Comparison of ENCODE assay signal across 31 cellular contexts in the genomic region with DNA sequence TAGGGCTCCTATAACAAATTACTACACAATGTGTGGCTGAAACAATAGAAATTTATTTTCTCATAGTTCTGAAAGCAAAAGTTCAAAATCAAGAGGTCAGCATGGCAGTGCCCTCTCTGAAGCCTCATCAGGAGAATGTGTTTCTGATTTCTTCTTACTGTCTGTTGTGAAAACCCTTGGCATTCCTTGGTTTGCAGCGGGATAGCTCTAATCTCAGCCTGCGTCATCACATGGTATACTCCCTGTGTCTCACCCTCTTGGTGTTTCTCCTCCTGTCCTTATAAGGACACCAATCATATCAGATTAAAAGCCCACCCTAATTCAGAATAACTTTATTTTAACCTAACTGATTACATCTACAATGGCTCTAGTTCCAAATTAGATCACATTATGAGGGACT.
"Had no signal": no experiment of that assay in that cellular context is flagged by ENCODE, and none has a peak within 500 bp of the region (broad histone marks: within the 10 kb centered on the region; RNA-seq: fewer than 3 reads in every experiment).

No MANE protein-coding gene starts in this region.

- H3K4me3 Mint-ChIP-seq: activated B cell treated with CpG ODN at 0.5 μM for 24 hours; activated CD4-positive, alpha-beta T cell treated with anti-CD3 and anti-CD28 coated beads, Interleukin-2, amount 10 ng/mL, durations not matched to agents 24 days and 14 days; activated CD8-positive, alpha-beta memory T cell treated with anti-CD3 and anti-CD28 coated beads, Interleukin-2, amount 10 ng/mL, durations not matched to agents 7 days and 5 days; activated naive CD4-positive, alpha-beta T cell treated with anti-CD3 and anti-CD28 coated beads, Interleukin-2, amount 50 U/mL, for 24 hours; activated T-cell treated with anti-CD3 and anti-CD28 coated beads, Interleukin-2, amount 50 U/mL, for 24 hours; activated T-helper 1 cell treated with anti-CD3 and anti-CD28 coated beads, Interleukin-12 subunit alpha, Interleukin-12 subunit beta, Interleukin-2, Interleukin-4 antibody, amounts not matched to agents 30 ng/mL and 10 ng/mL and 1 ng/mL, durations not matched to agents 14 hours and 24 hours and 36 hours; brain; T-helper 1 cell treated with Interleukin-12 subunit alpha and Interleukin-12 subunit beta and Interleukin-4 antibody, amounts not matched to agents 30 μg/mL and 1 μg/mL, for 36 hours had no signal

- H3K36me3 ChIP-seq: ascending aorta, MG63, SJSA1 had no signal

- H3K9me3 ChIP-seq: ascending aorta, MG63, SJSA1 had no signal

- H3K36me3 Mint-ChIP-seq: activated CD8-positive, alpha-beta memory T cell treated with anti-CD3 and anti-CD28 coated beads, Interleukin-2, amount 10 ng/mL, durations not matched to agents 7 days and 5 days; activated naive CD4-positive, alpha-beta T cell treated with anti-CD3 and anti-CD28 coated beads, Interleukin-2, amount 50 U/mL, for 24 hours; brain had no signal

- H3K9ac ChIP-seq: KMS-11 had no signal

- H3K27ac Mint-ChIP-seq: activated B cell treated with CpG ODN at 0.5 μM for 24 hours; activated CD4-positive, alpha-beta T cell treated with anti-CD3 and anti-CD28 coated beads, Interleukin-2, amount 10 ng/mL, durations not matched to agents 24 days and 14 days; activated CD8-positive, alpha-beta memory T cell treated with anti-CD3 and anti-CD28 coated beads, Interleukin-2, amount 10 ng/mL, durations not matched to agents 7 days and 5 days; activated naive CD4-positive, alpha-beta T cell treated with anti-CD3 and anti-CD28 coated beads, Interleukin-2, amount 50 U/mL, for 24 hours; activated T-cell treated with anti-CD3 and anti-CD28 coated beads, Interleukin-2, amount 50 U/mL, for 24 hours; activated T-helper 1 cell treated with anti-CD3 and anti-CD28 coated beads, Interleukin-12 subunit alpha, Interleukin-12 subunit beta, Interleukin-2, Interleukin-4 antibody, amounts not matched to agents 30 ng/mL and 10 ng/mL and 1 ng/mL, durations not matched to agents 14 hours and 24 hours and 36 hours; brain; T-helper 1 cell treated with Interleukin-12 subunit alpha and Interleukin-12 subunit beta and Interleukin-4 antibody, amounts not matched to agents 30 μg/mL and 1 μg/mL, for 36 hours had no signal

- H3K27me3 Mint-ChIP-seq: activated B cell treated with CpG ODN at 0.5 μM for 24 hours; activated CD4-positive, alpha-beta T cell treated with anti-CD3 and anti-CD28 coated beads, Interleukin-2, amount 10 ng/mL, durations not matched to agents 24 days and 14 days; activated CD8-positive, alpha-beta memory T cell treated with anti-CD3 and anti-CD28 coated beads, Interleukin-2, amount 10 ng/mL, durations not matched to agents 7 days and 5 days; activated naive CD4-positive, alpha-beta T cell treated with anti-CD3 and anti-CD28 coated beads, Interleukin-2, amount 50 U/mL, for 24 hours; activated T-cell treated with anti-CD3 and anti-CD28 coated beads, Interleukin-2, amount 50 U/mL, for 24 hours; brain had no signal

- DNase-seq: activated B cell treated with CpG ODN at 0.5 μM for 24 hours; activated CD4-positive, alpha-beta T cell treated with anti-CD3 and anti-CD28 coated beads for 1 hour; activated CD4-positive, alpha-beta T cell treated with anti-CD3 and anti-CD28 coated beads, Interleukin-2, amount 10 ng/mL, durations not matched to agents 24 days and 14 days; activated CD4-positive, alpha-beta T cell treated with anti-CD3 and anti-CD28 coated beads, Interleukin-2, amount 50 U/mL, for 48 hours; activated CD8-positive, alpha-beta memory T cell treated with anti-CD3 and anti-CD28 coated beads, Interleukin-2, amount 10 ng/mL, durations not matched to agents 7 days and 5 days; activated effector memory CD4-positive, alpha-beta T cell treated with Interleukin-2 at 50 U/mL for 16 hours; activated naive CD4-positive, alpha-beta T cell; activated T-cell treated with anti-CD3 and anti-CD28 coated beads, Interleukin-2, amount 50 U/mL, for 24 hours; amniotic stem cell; central memory CD4-positive, alpha-beta T cell; MG63; MV-4-11; NCI-H1092 treated with DMSO at 0.1 percent for 48 hours; NCI-H1417 treated with DMSO at 0.1 percent for 48 hours; NCI-H1694; NCI-H2029; NCI-H345; NCI-H510A; NCI-H526 treated with DMSO at 0.1 percent for 48 hours; NCI-H82; NK-92 treated with Interleukin-12 subunit alpha and Interleukin-12 subunit beta, amount 100 ng/mL, for 24 hours; OCI-M1; SHP77 had no signal

- H3K4me2 ChIP-seq: KMS-11 had no signal

- ATAC-seq: activated CD8-positive, alpha-beta memory T cell treated with anti-CD3 and anti-CD28 coated beads, Interleukin-2, amount 10 ng/mL, durations not matched to agents 7 days and 5 days; Panc1 had no signal

- H3K27ac ChIP-seq: ascending aorta, KMS-11, SJSA1 had no signal

- H3K4me1 Mint-ChIP-seq: activated B cell treated with CpG ODN at 0.5 μM for 24 hours; activated CD4-positive, alpha-beta T cell treated with anti-CD3 and anti-CD28 coated beads, Interleukin-2, amount 10 ng/mL, durations not matched to agents 24 days and 14 days; activated CD8-positive, alpha-beta memory T cell treated with anti-CD3 and anti-CD28 coated beads, Interleukin-2, amount 10 ng/mL, durations not matched to agents 7 days and 5 days; activated naive CD4-positive, alpha-beta T cell treated with anti-CD3 and anti-CD28 coated beads, Interleukin-2, amount 50 U/mL, for 24 hours had no signal

- H3K4me3 ChIP-seq: ascending aorta, MG63, SJSA1 had no signal

- H3K27me3 ChIP-seq: ascending aorta, MG63, SJSA1 had no signal

- H3K4me1 ChIP-seq: ascending aorta, SJSA1 had no signal
